12 cellular contexts compared by ENCODE assay signal in the genomic region with DNA sequence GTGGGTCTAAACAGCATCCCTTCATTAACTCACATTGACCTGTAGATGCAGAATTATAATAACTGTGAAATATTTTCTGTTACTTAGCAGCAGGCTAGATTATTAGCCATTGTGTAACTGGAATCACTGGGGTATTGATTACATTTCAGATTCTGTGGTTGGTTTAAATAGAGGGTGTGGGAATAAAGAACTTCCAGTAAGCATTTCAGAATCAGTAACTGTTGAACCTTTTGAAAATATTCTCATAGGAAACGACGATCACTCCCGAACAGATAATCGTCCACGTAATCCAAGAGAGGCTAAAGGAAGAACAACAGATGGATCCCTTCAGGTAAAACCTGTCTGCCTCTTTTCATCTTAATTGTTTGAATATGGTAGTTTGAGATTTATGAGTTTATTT. TPM values are rescaled to one million over a fixed set of nuclear protein-coding genes. Genes with fewer than 3 reads are reported as not detected.
"Had no signal": no experiment of that assay in that cellular context is flagged by ENCODE, and none has a peak within 500 bp of the region (broad histone marks: within the 10 kb centered on the region; RNA-seq: fewer than 3 reads in every experiment).

No MANE protein-coding gene starts in this region.

- DNase-seq: GM23248, GOT3, H7, HFFc6, IMR-90, KG1 had no signal

- FAIRE-seq: K562 had no signal

- H3K4me3 ChIP-seq: GM23248, HAP-1, K562 had no signal

- H3K27ac ChIP-seq: GM23248, HL-60 had no signal

- ATAC-seq: HCT116, K562 had no signal

- H3K9me3 ChIP-seq: HAP-1 had no signal

RNA-seq across cellular contexts. Expression of a gene that starts 35.9 kb away (rescaled TPM):
- total RNA-seq: GM23248, H4, H7, HFFc6, HT1080, IMR-90 had no signal
- polyA plus RNA-seq: GM23248, IMR-90 had no signal
